11 cellular contexts compared by ENCODE assay signal in genomic region chr9:80906728-80907127, GRCh38.
"Had no signal": no experiment of that assay in that cellular context is flagged by ENCODE, and none has a peak within 500 bp of the region (broad histone marks: within the 10 kb centered on the region; RNA-seq: fewer than 3 reads in every experiment).

No MANE protein-coding gene starts in this region.

- DNase-seq: GM23248, GOT3, H7, H9, HCEC 1CT, HFFc6 had no signal

- H3K4me3 ChIP-seq: GM23248, GM23338, HAP-1 had no signal

- H3K9ac ChIP-seq: GM23248 had no signal

- H3K36me3 ChIP-seq: HAP-1 had no signal

- H3K9me3 ChIP-seq: HAP-1 had no signal

- ATAC-seq: GM23338, HCT116 had no signal

- FAIRE-seq: H1, H54 had no signal

- H3K27ac ChIP-seq: GM23248 had no signal

- H3K4me1 ChIP-seq: HAP-1 had no signal
